20 cellular contexts compared by ENCODE assay signal in the genomic region with DNA sequence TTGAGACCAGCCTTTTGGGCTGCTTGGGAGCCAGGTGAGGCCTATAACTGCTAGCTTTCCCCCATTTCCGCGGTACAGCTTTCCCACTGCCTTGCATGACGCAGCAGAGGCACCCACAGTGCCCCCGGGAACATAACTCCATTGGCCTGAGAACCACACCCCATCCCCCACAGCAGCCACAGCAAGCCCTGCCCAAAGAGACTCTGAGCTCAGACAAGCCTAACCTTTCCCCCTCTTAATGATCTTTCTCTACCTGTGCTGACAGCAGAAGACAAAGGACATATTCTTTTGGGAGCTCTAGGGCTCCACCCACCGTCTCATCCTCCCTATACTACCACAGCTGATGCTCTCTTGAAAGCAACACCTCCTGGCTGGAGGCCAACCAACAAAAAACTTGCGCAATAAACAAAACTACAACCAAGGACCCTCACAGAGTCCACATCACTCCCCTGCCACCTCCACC.
DNase-seq lines count a peak whose midpoint lies in the region; ATAC-seq, FAIRE-seq and TF ChIP-seq lines count a peak whose summit lies in the region.
"Had no signal": no experiment of that assay in that cellular context is flagged by ENCODE, and none has a peak within 500 bp of the region (broad histone marks: within the 10 kb centered on the region; RNA-seq: fewer than 3 reads in every experiment).

No MANE protein-coding gene starts in this region.

- H3K4me3 ChIP-seq in K562 (no peak overlapping the region), left lung (no peak overlapping the region)

- H3K4me1 ChIP-seq in K562 (replicated peaks in 1 of 2; ENCODE audit: control insufficient read depth in 2 of 2, insufficient read depth in 2 of 2, low read length in 2 of 2) (no peaks in the 10 kb centered on the region), left lung (no peaks in the 10 kb centered on the region)

- WGBS in K562 (ENCODE audit: insufficient coverage, low coverage, missing lambda C conversion rate): 0% methylated on average over 6 of the region's 6 CpGs

- no peak overlapping the region for H3K9ac ChIP-seq in K562 (ENCODE audit: insufficient read depth in 1 of 2, low read depth in 2 of 2, low read length in 2 of 2)

- H3K27ac ChIP-seq in K562 (ENCODE audit: extremely low read depth, low read depth, low read length) (no peak overlapping the region), left lung (no peak overlapping the region)

- no peak for TF ChIP-seq RAD21 in K562 (CRISPR knock-in tag; conservative IDR thresholded peaks at IDR 0.05 in 1 of 2, IDR thresholded peaks at IDR 0.05 in 1 of 2)

- no peaks in the 10 kb centered on the region for H3K9me1 ChIP-seq in K562 (ENCODE audit: control insufficient read depth, insufficient read depth, low read length)

- H3K27me3 Mint-ChIP-seq in Calu3 (ENCODE audit: unreplicated experiment): no peaks in the 10 kb centered on the region

- no peak overlapping the region for H2AFZ ChIP-seq in K562 (ENCODE audit: low read depth, low read length)

- H3K79me2 ChIP-seq in K562 (ENCODE audit: control insufficient read depth, insufficient read depth, low read length): no peaks in the 10 kb centered on the region

- ATAC-seq in K562 (no peak), left lung (no peak)

- no peaks in the 10 kb centered on the region for H3K4me1 Mint-ChIP-seq in Calu3 (ENCODE audit: low read depth, unreplicated experiment)

- no peaks in the 10 kb centered on the region for H3K9me3 Mint-ChIP-seq in Calu3 (ENCODE audit: low read depth, unreplicated experiment)

- in situ Hi-C loops in K562 (cut with MboI): no loop called here

- H4K20me1 ChIP-seq in K562 (replicated peaks; ENCODE audit: control insufficient read depth, insufficient read depth, low read length): no peaks in the 10 kb centered on the region

- FAIRE-seq in K562 (lab: Jason Lieb, UNC): no peak
- FAIRE-seq: GM18507, H54 had no signal

- TF ChIP-seq EP300 in K562 (IDR thresholded peaks at IDR 0.05; ENCODE audit: low read length): no peak

- CTCF ChIA-PET in K562 (lab: Yijun Ruan, JAX; ENCODE audit: low intra/inter-chr PET ratio): no interaction called here
- CTCF ChIA-PET in Calu3 (lab: Charles Lee): no interaction called here

- H3K27me3 ChIP-seq in K562 (ENCODE audit: control insufficient read depth in 2 of 2, insufficient read depth in 2 of 2, low read length in 2 of 2) (no peaks in the 10 kb centered on the region), left lung (no peaks in the 10 kb centered on the region)

- TF ChIP-seq CTCF in K562 (IDR thresholded peaks at IDR 0.05 in 2 of 3, conservative IDR thresholded peaks at IDR 0.05 in 1 of 3; ENCODE audit: insufficient read depth in 2 of 3, low read depth in 1 of 3, low read length in 3 of 3) (no peak), Calu3 (IDR thresholded peaks at IDR 0.05; ENCODE audit: unreplicated experiment) (no peak), left lung (IDR thresholded peaks at IDR 0.05) (no peak)

- H3K4me2 ChIP-seq in K562 (ENCODE audit: insufficient read depth, low read length): no peak overlapping the region

- POLR2A ChIA-PET in K562 (lab: Yijun Ruan, JAX): no interaction called here

- H3K9me3 ChIP-seq in K562 (replicated peaks; ENCODE audit: control insufficient read depth, insufficient read depth, low read depth, low read length) (no peaks in the 10 kb centered on the region), left lung (peaks cover 0 to 2% of the 10 kb centered on the region in 2 donors)

- no peak overlapping the region for H3K4me3 Mint-ChIP-seq in Calu3 (ENCODE audit: low read depth, unreplicated experiment)

- no TSS peak for BruUV-seq in K562 (replicated peaks; lab: Mats Ljungman, UMichigan)
- no TSS peak for BruUV-seq in Calu3 (replicated peaks; lab: Mats Ljungman, UMichigan)

- H3K36me3 ChIP-seq in K562 (ENCODE audit: control insufficient read depth, insufficient read depth, low read length): no peaks in the 10 kb centered on the region
- H3K36me3 ChIP-seq in left lung: no peaks in the 10 kb centered on the region

- no peak for TF ChIP-seq POLR2A in K562 (conservative IDR thresholded peaks at IDR 0.05)

- intact Hi-C loops in K562 (cut with micrococcal nuclease) (no loop called here), Calu3 (cut with micrococcal nuclease; ENCODE audit: unreplicated experiment) (no loop called here), left lung (cut with DNase I) (no loop called here)

- DNase-seq in NCI-H2171 treated with DMSO at 0.1 percent for 48 hours (lab: John Stamatoyannopoulos, UW) (peak; percentile 1), NCI-H2171 (lab: John Stamatoyannopoulos, UW) (no peak), NCI-H526 treated with DMSO at 0.1 percent for 48 hours (lab: John Stamatoyannopoulos, UW) (peak; percentile 25), K562 (ENCODE audit: extremely low read depth in 1 of 4, low spot score in 3 of 4) (no peak), superior temporal gyrus (ENCODE audit: extremely low spot score) (no peak), Calu3 (no peak), left lung (no peak)
- DNase-seq: 8988T, ACHN, KBM-7, MV-4-11, NCI-H1105, NCI-H1436 treated with DMSO at 0.1 percent for 48 hours, NCI-H1930, NCI-H345, NCI-H510A treated with DMSO at 0.1 percent for 48 hours, Right ventricle myocardium superior, RPMI8226 had no signal

- H3K36me3 Mint-ChIP-seq in Calu3 (ENCODE audit: insufficient read depth, unreplicated experiment): no peaks in the 10 kb centered on the region

- H3K27ac Mint-ChIP-seq in Calu3 (ENCODE audit: unreplicated experiment): no peak overlapping the region

TF ChIP-seq in K562, 482 proteins besides CTCF, POLR2A, EP300 and RAD21:
- peak; percentile 25; the same call in 1 of the 2 replicates for TF ChIP-seq NFIC (IDR thresholded peaks at IDR 0.05)
- no peak for TF ChIP-seq NCOA1 (IDR thresholded peaks at IDR 0.05; ENCODE audit: low read depth)

Comparison
In these comparisons a context has a peak if more than half of its experiments do, and no peak if none do; other contexts are left out.
1. DNase-seq: peak in NCI-H2171 treated with DMSO at 0.1 percent for 48 hours (single experiment) and NCI-H526 treated with DMSO at 0.1 percent for 48 hours (single experiment); none in NCI-H2171 (single experiment), K562 (0 of 4), superior temporal gyrus (single experiment), Calu3 (single experiment) and left lung (0 of 2).